28 cellular contexts compared by ENCODE assay signal in the genomic region with DNA sequence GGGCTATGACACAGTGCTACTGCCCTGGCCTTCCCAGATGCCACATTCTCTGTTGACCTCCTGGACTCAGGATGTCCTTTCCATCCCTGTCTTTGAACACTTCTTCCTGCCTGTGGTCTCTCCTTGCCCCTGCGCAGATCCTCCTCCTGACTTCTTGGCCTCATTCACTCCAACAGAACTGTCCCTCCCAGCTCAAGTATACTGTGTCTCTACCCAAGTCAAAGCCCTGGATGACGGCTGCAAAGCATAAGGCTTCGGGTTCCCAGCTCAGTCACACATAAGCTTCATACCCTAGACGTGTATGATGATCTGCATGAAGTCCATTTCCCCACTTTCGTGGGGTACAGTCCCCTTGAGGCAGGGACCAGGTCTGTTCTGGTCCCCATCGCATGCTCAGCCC.
"Had no signal": no experiment of that assay in that cellular context is flagged by ENCODE, and none has a peak within 500 bp of the region (broad histone marks: within the 10 kb centered on the region; RNA-seq: fewer than 3 reads in every experiment).

No MANE protein-coding gene starts in this region.

- H3K4me3 ChIP-seq: stomach, suprapubic skin, testis, thoracic aorta, thyroid gland, tibial artery, tibial nerve, transverse colon, upper lobe of left lung, upper lobe of right lung, uterus, vagina had no signal

- H3K9me3 Mint-ChIP-seq: stimulated activated effector memory CD8-positive, alpha-beta T cell treated with anti-CD3 and anti-CD28 coated beads, Interleukin-12 subunit alpha, Interleukin-12 subunit beta, amount 100 ng/mL, for 72 hours; stimulated activated memory B cell treated with anti-CD40 and anti-IgM and Interleukin-4, amounts not matched to agents 10 μg/mL and 1 μg/mL and 100 μg/mL, for 72 hours; stimulated activated naive B cell treated with anti-CD40 and anti-IgM and Interleukin-4, amounts not matched to agents 10 μg/mL and 1 μg/mL and 100 μg/mL, for 72 hours; stimulated activated naive CD8-positive, alpha-beta T cell treated with anti-CD3 and anti-CD28 coated beads, Interleukin-15, amount 100 ng/mL, for 72 hours; stimulated activated naive CD8-positive, alpha-beta T cell treated with anti-CD3 and anti-CD28 coated beads, Interleukin-15, Interleukin-2, amounts not matched to agents 100 ng/mL and 50 ng/mL, for 24 hours; type B pancreatic cell had no signal

- H3K27ac ChIP-seq: stomach, suprapubic skin, testis, thoracic aorta, thyroid gland, tibial artery, tibial nerve, transverse colon, upper lobe of left lung, upper lobe of right lung, uterus, vagina had no signal

- H3K4me1 Mint-ChIP-seq: stimulated activated memory B cell treated with anti-CD40 and anti-IgM and Interleukin-4, amounts not matched to agents 10 μg/mL and 1 μg/mL and 100 μg/mL, for 72 hours; stimulated activated naive B cell treated with anti-CD40 and anti-IgM and Interleukin-4, amounts not matched to agents 10 μg/mL and 1 μg/mL and 100 μg/mL, for 72 hours; stimulated activated naive CD8-positive, alpha-beta T cell treated with anti-CD3 and anti-CD28 coated beads, Interleukin-15, amount 100 ng/mL, for 72 hours had no signal

- ATAC-seq: stimulated activated effector memory CD8-positive, alpha-beta T cell treated with anti-CD3 and anti-CD28 coated beads, Interleukin-12 subunit alpha, Interleukin-12 subunit beta, amount 100 ng/mL, for 72 hours; stimulated activated memory B cell treated with anti-CD40 and anti-IgM and Interleukin-4, amounts not matched to agents 10 μg/mL and 1 μg/mL and 100 μg/mL, for 72 hours; stimulated activated naive B cell treated with anti-CD40 and anti-IgM and Interleukin-4, amounts not matched to agents 10 μg/mL and 1 μg/mL and 100 μg/mL, for 72 hours; stimulated activated naive CD8-positive, alpha-beta T cell treated with anti-CD3 and anti-CD28 coated beads, Interleukin-15, amount 100 ng/mL, for 72 hours; stimulated activated naive CD8-positive, alpha-beta T cell treated with anti-CD3 and anti-CD28 coated beads, Interleukin-15, Interleukin-2, amounts not matched to agents 100 U/mL and 50 U/mL, for 24 hours; upper lobe of right lung had no signal

- H3K27me3 ChIP-seq: stomach, suprapubic skin, testis, thyroid gland, tibial artery, tibial nerve, transverse colon, upper lobe of left lung, upper lobe of right lung, uterus, vagina had no signal

- H3K9me3 ChIP-seq: stomach, suprapubic skin, testis, thoracic aorta, thyroid gland, tibial artery, tibial nerve, transverse colon, upper lobe of left lung, upper lobe of right lung, uterus, vagina had no signal

- H3K4me3 Mint-ChIP-seq: stimulated activated effector memory CD8-positive, alpha-beta T cell treated with anti-CD3 and anti-CD28 coated beads, Interleukin-12 subunit alpha, Interleukin-12 subunit beta, amount 100 ng/mL, for 72 hours; stimulated activated memory B cell treated with anti-CD40 and anti-IgM and Interleukin-4, amounts not matched to agents 10 μg/mL and 1 μg/mL and 100 μg/mL, for 72 hours; stimulated activated naive B cell treated with anti-CD40 and anti-IgM and Interleukin-4, amounts not matched to agents 10 μg/mL and 1 μg/mL and 100 μg/mL, for 72 hours; stimulated activated naive CD8-positive, alpha-beta T cell treated with anti-CD3 and anti-CD28 coated beads, Interleukin-15, amount 100 ng/mL, for 72 hours; stimulated activated naive CD8-positive, alpha-beta T cell treated with anti-CD3 and anti-CD28 coated beads, Interleukin-15, Interleukin-2, amounts not matched to agents 100 ng/mL and 50 ng/mL, for 24 hours; type B pancreatic cell had no signal

- H3K27me3 Mint-ChIP-seq: stimulated activated memory B cell treated with anti-CD40 and anti-IgM and Interleukin-4, amounts not matched to agents 10 μg/mL and 1 μg/mL and 100 μg/mL, for 72 hours; stimulated activated naive CD8-positive, alpha-beta T cell treated with anti-CD3 and anti-CD28 coated beads, Interleukin-15, amount 100 ng/mL, for 72 hours; stimulated activated naive CD8-positive, alpha-beta T cell treated with anti-CD3 and anti-CD28 coated beads, Interleukin-15, Interleukin-2, amounts not matched to agents 100 ng/mL and 50 ng/mL, for 24 hours; type B pancreatic cell had no signal

- H3K27ac Mint-ChIP-seq: stimulated activated effector memory CD8-positive, alpha-beta T cell treated with anti-CD3 and anti-CD28 coated beads, Interleukin-12 subunit alpha, Interleukin-12 subunit beta, amount 100 ng/mL, for 72 hours; stimulated activated memory B cell treated with anti-CD40 and anti-IgM and Interleukin-4, amounts not matched to agents 10 μg/mL and 1 μg/mL and 100 μg/mL, for 72 hours; stimulated activated naive B cell treated with anti-CD40 and anti-IgM and Interleukin-4, amounts not matched to agents 10 μg/mL and 1 μg/mL and 100 μg/mL, for 72 hours; stimulated activated naive CD8-positive, alpha-beta T cell treated with anti-CD3 and anti-CD28 coated beads, Interleukin-15, amount 100 ng/mL, for 72 hours; stimulated activated naive CD8-positive, alpha-beta T cell treated with anti-CD3 and anti-CD28 coated beads, Interleukin-15, Interleukin-2, amounts not matched to agents 100 ng/mL and 50 ng/mL, for 24 hours; type B pancreatic cell had no signal

- DNase-seq: stimulated activated CD4-positive, alpha-beta T cell treated with anti-CD3 and anti-CD28 coated beads, Interleukin-2, amount 100 ng/mL, for 48 hours; stimulated activated CD4-positive, alpha-beta T cell treated with anti-CD3 and anti-CD28 coated beads, Interleukin-4, amount 100 ng/mL, for 1 hour; stimulated activated CD4-positive, alpha-beta T cell treated with anti-CD3 and anti-CD28 coated beads, Interleukin-4, amount 100 ng/mL, for 24 hours; stimulated activated CD4-positive, alpha-beta T cell treated with anti-CD3 and anti-CD28 coated beads, Interleukin-4, amount 100 ng/mL, for 4 hours; stimulated activated CD8-positive, alpha-beta memory T cell treated with anti-CD3 and anti-CD28 coated beads, Interleukin-4, amount 100 ng/mL, for 48 hours; stimulated activated naive B cell treated with anti-CD40 and anti-IgM and Interleukin-4, amounts not matched to agents 10 μg/mL and 1 μg/mL and 100 μg/mL, for 72 hours; stimulated activated naive CD4-positive, alpha-beta T cell; stimulated activated naive CD4-positive, alpha-beta T cell treated with Interleukin-2 at 50 U/mL for 16 hours; stimulated activated naive CD8-positive, alpha-beta T cell treated with anti-CD3 and anti-CD28 coated beads, Interleukin-15, amount 100 ng/mL, for 72 hours; stimulated activated naive CD8-positive, alpha-beta T cell treated with anti-CD3 and anti-CD28 coated beads, Interleukin-15, Interleukin-2, amounts not matched to agents 100 U/mL and 50 U/mL, for 24 hours; stomach; substantia nigra; testis; thyroid gland; tibial artery; transverse colon; trophoblast cell; upper lobe of left lung; upper lobe of right lung; uterus had no signal

- H3K36me3 ChIP-seq: stomach, suprapubic skin, thoracic aorta, thyroid gland, tibial artery, tibial nerve, transverse colon, upper lobe of left lung, upper lobe of right lung, uterus, vagina had no signal

- H3K4me1 ChIP-seq: stomach, suprapubic skin, tibial artery, tibial nerve, transverse colon, upper lobe of left lung, upper lobe of right lung, uterus, vagina had no signal

- H3K36me3 Mint-ChIP-seq: stimulated activated effector memory CD8-positive, alpha-beta T cell treated with anti-CD3 and anti-CD28 coated beads, Interleukin-12 subunit alpha, Interleukin-12 subunit beta, amount 100 ng/mL, for 72 hours; stimulated activated memory B cell treated with anti-CD40 and anti-IgM and Interleukin-4, amounts not matched to agents 10 μg/mL and 1 μg/mL and 100 μg/mL, for 72 hours; stimulated activated naive B cell treated with anti-CD40 and anti-IgM and Interleukin-4, amounts not matched to agents 10 μg/mL and 1 μg/mL and 100 μg/mL, for 72 hours; type B pancreatic cell had no signal
